In genomic region chr16:81445143-81445922, GRCh38 we compare ENCODE assay signal across 8 cellular contexts. TPM values are rescaled to one million over a fixed set of nuclear protein-coding genes. Genes with fewer than 3 reads are reported as not detected.
A peak's percentile ranks its signal among the peaks of the same experiment; 100 is the strongest.
DNase-seq lines count a peak whose midpoint lies in the region; ATAC-seq, FAIRE-seq and TF ChIP-seq lines count a peak whose summit lies in the region.

No MANE protein-coding gene starts in this region.

- CTCF ChIA-PET in CD4-positive, alpha-beta T cell (lab: Charles Lee): no interaction called here

- peak overlapping the region; percentile 89 for H3K4me3 Mint-ChIP-seq in CD4-positive, alpha-beta T cell
- peak overlapping the region; percentile 90 to 93 (median 92) for H3K4me3 Mint-ChIP-seq in nephron

- H3K9me3 ChIP-seq in CD4-positive, alpha-beta T cell (ENCODE audit: control insufficient read depth, low read length): no peaks in the 10 kb centered on the region
- no peaks in the 10 kb centered on the region for H3K9me3 ChIP-seq in esophagus squamous epithelium

- H3K4me1 ChIP-seq in KMS-11 (ENCODE audit: low read depth, poor library complexity, severe bottlenecking): peaks cover 50% of the 10 kb centered on the region
- peaks cover 27 to 53% (median 28%) of the 10 kb centered on the region in 3 donors for H3K4me1 ChIP-seq in esophagus squamous epithelium

- intact Hi-C loops in CD4-positive, alpha-beta T cell (cut with DNase I, micrococcal nuclease): loop anchor here (10.0 kb wide), 4 partner anchors 49 to 901 kb away; partner anchors contain the start of genes C16orf46 (in 1 of the 2) and DYNLRB2 (in 1 of the 2)
- intact Hi-C loops in esophagus squamous epithelium (cut with DNase I): loop anchor here (5.0 kb wide), 1 partner anchor 167 kb away; no protein-coding TSS in a partner anchor

- no peaks in the 10 kb centered on the region for H3K9me3 Mint-ChIP-seq in CD4-positive, alpha-beta T cell
- no peaks in the 10 kb centered on the region for H3K9me3 Mint-ChIP-seq in nephron

- FAIRE-seq in D721Med (lab: Jason Lieb, UNC): no peak

- peaks cover 62% of the 10 kb centered on the region for H3K4me1 Mint-ChIP-seq in CD4-positive, alpha-beta T cell (ENCODE audit: low read depth)
- peaks cover 48% of the 10 kb centered on the region for H3K4me1 Mint-ChIP-seq in nephron

- peaks cover 19% of the 10 kb centered on the region for H3K36me3 Mint-ChIP-seq in CD4-positive, alpha-beta T cell (ENCODE audit: low read depth)
- H3K36me3 Mint-ChIP-seq in nephron (ENCODE audit: low read depth): no peaks in the 10 kb centered on the region

- peak overlapping the region; percentile 93 for H3K27ac Mint-ChIP-seq in CD4-positive, alpha-beta T cell
- H3K27ac Mint-ChIP-seq in nephron: peak overlapping the region; percentile 73 to 93 (median 89)

- no peaks in the 10 kb centered on the region for H3K27me3 Mint-ChIP-seq in CD4-positive, alpha-beta T cell
- peaks cover 26% of the 10 kb centered on the region for H3K27me3 Mint-ChIP-seq in nephron (ENCODE audit: low read depth)

- H4K20me1 ChIP-seq in KMS-11 (ENCODE audit: insufficient read depth): peaks cover 21% of the 10 kb centered on the region

- H3K9ac ChIP-seq in KMS-11: peak overlapping the region; percentile 73

- peak overlapping the region; percentile 47 for H3K4me2 ChIP-seq in KMS-11

- no peaks in the 10 kb centered on the region for H3K27me3 ChIP-seq in CD4-positive, alpha-beta T cell (ENCODE audit: control insufficient read depth, insufficient read depth, low read length)
- H3K27me3 ChIP-seq in KMS-11 (ENCODE audit: insufficient read depth, low read depth) (no peaks in the 10 kb centered on the region), esophagus squamous epithelium (no peaks in the 10 kb centered on the region)

- ATAC-seq in CD4-positive, alpha-beta T cell (ENCODE audit: poor library complexity): peak; percentile 14
- ATAC-seq in GM19324 (IDR thresholded peaks at IDR 0.05; ENCODE audit: low FRiP score, unreplicated experiment): peak; percentile 10

- peak overlapping the region; percentile 41 for H3K27ac ChIP-seq in CD4-positive, alpha-beta T cell (ENCODE audit: low read depth, low read length)
- peak overlapping the region; percentile 44 for H3K27ac ChIP-seq in KMS-11
- H3K27ac ChIP-seq in esophagus squamous epithelium: peak overlapping the region; percentile 93 to 97 (median 96)

- peak; percentile 10 for TF ChIP-seq CTCF in CD4-positive, alpha-beta T cell (IDR thresholded peaks at IDR 0.05)
- TF ChIP-seq CTCF in KMS-11 (conservative IDR thresholded peaks at IDR 0.05; ENCODE audit: low read depth, low read length): peak; percentile 44; the same call in 1 of the 2 replicates
- peak in 1 of 6 experiments; percentile 25 for TF ChIP-seq CTCF in esophagus squamous epithelium (IDR thresholded peaks at IDR 0.05)
- TF ChIP-seq CTCF in nephron (IDR thresholded peaks at IDR 0.05; ENCODE audit: unreplicated experiment in 3 of 3): peak in 1 of 3 experiments; percentile 11
- no peak for TF ChIP-seq CTCF in D721Med (IDR thresholded peaks at IDR 0.05; ENCODE audit: insufficient read depth, missing control alignments)

- H3K36me3 ChIP-seq in KMS-11 (ENCODE audit: insufficient read depth): no peaks in the 10 kb centered on the region
- no peaks in the 10 kb centered on the region for H3K36me3 ChIP-seq in esophagus squamous epithelium

- peak overlapping the region; percentile 26 for H3K4me3 ChIP-seq in KMS-11 (IDR thresholded peaks at IDR 0.05; ENCODE audit: insufficient read depth, low read depth, low read length)
- H3K4me3 ChIP-seq in esophagus squamous epithelium: peak overlapping the region; percentile 91 to 98 (median 96)

- WGBS in esophagus squamous epithelium, 2 donors: 0 to 20% methylated on average over 1 to 4 of the region's 62 CpGs

- TF ChIP-seq POLR2A in esophagus squamous epithelium (IDR thresholded peaks at IDR 0.05): no peak

- POLR2A ChIA-PET in CD4-positive, alpha-beta T cell (lab: Charles Lee): interaction anchor here (1.0 to 2.8 kb wide), 5 partner anchors 21 to 171 kb away, joined by 3 to 20 read pairs (median 7); no protein-coding TSS in a partner anchor

- DNase-seq in CD4-positive, alpha-beta T cell: peak in 7 of 10 experiments; percentile 19 to 51 (median 26)
- DNase-seq in activated CD8-positive, alpha-beta memory T cell treated with anti-CD3 and anti-CD28 coated beads, Interleukin-2, amount 50 U/mL, for 4 hours: peak; percentile 52
- DNase-seq in esophagus squamous epithelium (lab: John Stamatoyannopoulos, UW): no peak
- DNase-seq in NCI-H774 (lab: John Stamatoyannopoulos, UW): no peak
- DNase-seq in D721Med (ENCODE audit: insufficient read length, low spot score): no peak

- peaks cover 52% of the 10 kb centered on the region for H3K79me2 ChIP-seq in KMS-11 (ENCODE audit: insufficient read depth, low read depth)

- no peak overlapping the region for H2AFZ ChIP-seq in KMS-11 (ENCODE audit: low read depth)

RNA-seq across cellular contexts. Expression of gene CMIP, which starts 0.7 kb away (rescaled TPM):
- 10 to 100 TPM; 33.5 to 35.3 TPM for total RNA-seq in CD4-positive, alpha-beta T cell
- total RNA-seq in esophagus squamous epithelium: 10 to 100 TPM; 17.1 to 60.5 (median 39.7) TPM

Comparison
In these comparisons a context has a peak if more than half of its experiments do, and no peak if none do; other contexts are left out.
1. DNase-seq: peak in CD4-positive, alpha-beta T cell (7 of 10) and activated CD8-positive, alpha-beta memory T cell treated with anti-CD3 and anti-CD28 coated beads, Interleukin-2, amount 50 U/mL, for 4 hours (single experiment); none in esophagus squamous epithelium (single experiment), NCI-H774 (single experiment) and D721Med (single experiment).
2. H3K27ac ChIP-seq: peak in every context shown above with its lines; median percentile 96 in esophagus squamous epithelium; 44 in KMS-11; 41 in CD4-positive, alpha-beta T cell.